9 cellular contexts compared by ENCODE assay signal in the genomic region with DNA sequence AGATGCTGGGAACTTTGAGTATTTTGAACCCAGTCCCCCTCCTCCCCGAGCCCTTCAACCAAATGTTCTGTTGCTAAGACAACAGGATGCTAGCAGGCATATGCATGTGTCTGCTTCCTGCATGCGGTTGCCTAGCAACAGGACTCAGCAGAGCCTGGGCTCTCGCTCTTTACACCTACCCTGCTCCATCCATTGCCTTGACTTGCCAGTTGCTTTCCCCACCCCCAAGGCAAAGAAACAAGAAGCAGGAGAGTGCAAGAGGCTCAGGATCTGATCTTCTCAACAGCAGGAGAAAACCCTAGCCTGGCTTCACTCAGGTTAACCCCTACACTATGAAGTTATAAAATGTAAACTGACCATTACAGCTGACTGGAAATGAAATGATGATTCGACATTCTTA.
DNase-seq lines count a peak whose midpoint lies in the region; FAIRE-seq and TF ChIP-seq lines count a peak whose summit lies in the region.
"Had no signal": no experiment of that assay in that cellular context is flagged by ENCODE, and none has a peak within 500 bp of the region (broad histone marks: within the 10 kb centered on the region; RNA-seq: fewer than 3 reads in every experiment).

No MANE protein-coding gene starts in this region.

- no peaks in the 10 kb centered on the region for H3K9me3 ChIP-seq in HAP-1

- H3K4me1 ChIP-seq in HAP-1, result no peaks in the 10 kb centered on the region

- in situ Hi-C loops in HAP-1 (cut with MboI; ENCODE audit: low sequenced_read_pairs), result loop anchor here (25.0 kb wide), 1 partner anchor 171 kb away; no protein-coding TSS in a partner anchor

- FAIRE-seq in GM12891 (lab: Jason Lieb, UNC), result no peak

- H3K36me3 ChIP-seq in HAP-1 (replicated peaks), result no peaks in the 10 kb centered on the region

- no peak for DNase-seq in GM12891 (ENCODE audit: insufficient read length, low spot score)
- peak; percentile 56 to 59 for DNase-seq in HAP-1 (ENCODE audit: low spot score in 2 of 2)
- DNase-seq in NCI-H1694 (lab: John Stamatoyannopoulos, UW), result peak; percentile 33
- peak; percentile 8 for DNase-seq in globus pallidus (ENCODE audit: low spot score)
- no peak for DNase-seq in NCI-H187 (lab: John Stamatoyannopoulos, UW)
- no peak for DNase-seq in HUDEP-2 (lab: John Stamatoyannopoulos, UW; ENCODE audit: unreplicated experiment in 76 of 76)
- no peak for DNase-seq in mucosa of gallbladder (ENCODE audit: low spot score)
- no peak for DNase-seq in inferior parietal cortex (ENCODE audit: extremely low spot score)
- DNase-seq: natural killer cell had no signal

- no peak overlapping the region for H3K4me3 ChIP-seq in HAP-1

- no peak for TF ChIP-seq POLR2A in GM12891 (IDR thresholded peaks at IDR 0.05; ENCODE audit: low read depth, low read length)

- H3K27me3 ChIP-seq in HAP-1 (ENCODE audit: low read depth), result no peaks in the 10 kb centered on the region

TF ChIP-seq in GM12891, 5 proteins besides CTCF, POLR2A, EP300 and RAD21:
- TF ChIP-seq TAF1 (IDR thresholded peaks at IDR 0.05; ENCODE audit: low read depth, low read length), result no peak
- TF ChIP-seq POU2F2 (IDR thresholded peaks at IDR 0.05; ENCODE audit: low read depth, low read length), result peak; percentile 75; the same call in 1 of the 2 replicates
- no peak for TF ChIP-seq PAX5 (IDR thresholded peaks at IDR 0.05; ENCODE audit: insufficient read depth, low read length, severe bottlenecking)
- TF ChIP-seq SPI1 (IDR thresholded peaks at IDR 0.05; ENCODE audit: low read depth, low read length), result no peak

Comparison
In these comparisons a context has a peak if more than half of its experiments do, and no peak if none do; other contexts are left out.
1. DNase-seq: peak in HAP-1 (2 of 2), NCI-H1694 (single experiment) and globus pallidus (single experiment); none in GM12891 (single experiment), NCI-H187 (0 of 2), HUDEP-2 (0 of 76), mucosa of gallbladder (single experiment) and inferior parietal cortex (single experiment).